Comparison of ENCODE assay signal across 1 cellular context in the genomic region with DNA sequence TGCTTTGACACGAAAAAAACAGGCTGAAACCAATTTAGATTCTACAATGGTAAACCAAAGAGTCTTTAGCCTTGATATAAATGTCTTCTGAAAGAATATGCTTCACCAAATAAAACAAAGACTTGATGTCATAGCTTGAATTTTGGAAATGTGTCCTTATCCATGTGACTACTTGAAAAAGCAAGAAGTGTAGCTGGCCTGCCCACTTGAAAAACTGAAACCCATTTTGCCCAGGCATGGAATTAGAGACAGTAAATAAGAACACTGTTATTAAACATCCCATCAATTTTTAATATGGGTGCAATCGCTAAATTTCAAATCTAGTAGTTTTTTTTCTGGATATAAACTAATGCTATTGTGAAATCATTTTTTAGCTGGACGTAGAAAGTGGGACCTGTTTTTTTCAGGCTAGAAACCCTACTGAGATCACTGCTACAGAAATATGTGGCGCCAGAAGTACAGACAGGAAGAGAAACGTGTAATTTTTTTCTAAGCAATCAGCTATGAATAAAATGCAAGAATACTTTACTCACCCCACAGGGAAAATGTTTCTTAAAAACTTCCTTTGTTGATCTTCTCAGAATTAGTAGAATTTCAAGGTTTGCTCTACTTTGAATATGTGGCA.
TF ChIP-seq lines count a peak whose summit lies in the region.

No MANE protein-coding gene starts in this region.

TF ChIP-seq in K562, 482 proteins besides CTCF, POLR2A, EP300 and RAD21:
- TF ChIP-seq CEBPB (tag; IDR thresholded peaks at IDR 0.05), result peak; percentile 31; the same call in 1 of the 2 replicates
- TF ChIP-seq, protein P1, sequence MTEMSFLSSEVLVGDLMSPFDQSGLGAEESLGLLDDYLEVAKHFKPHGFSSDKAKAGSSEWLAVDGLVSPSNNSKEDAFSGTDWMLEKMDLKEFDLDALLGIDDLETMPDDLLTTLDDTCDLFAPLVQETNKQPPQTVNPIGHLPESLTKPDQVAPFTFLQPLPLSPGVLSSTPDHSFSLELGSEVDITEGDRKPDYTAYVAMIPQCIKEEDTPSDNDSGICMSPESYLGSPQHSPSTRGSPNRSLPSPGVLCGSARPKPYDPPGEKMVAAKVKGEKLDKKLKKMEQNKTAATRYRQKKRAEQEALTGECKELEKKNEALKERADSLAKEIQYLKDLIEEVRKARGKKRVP (CRISPR knock-in tag; IDR thresholded peaks at IDR 0.05), result no peak
